ENCODE assay signal across 8 cellular contexts in genomic region chr4:1011022-1011694, GRCh38. TPM values are rescaled to one million over a fixed set of nuclear protein-coding genes. Genes with fewer than 3 reads are reported as not detected.
DNase-seq lines count a peak whose midpoint lies in the region; ATAC-seq and TF ChIP-seq lines count a peak whose summit lies in the region.

TSS of gene FGFRL1 (plus strand) at chr4:1011626. CDS start at chr4:1012486, 860 bp downstream.

- peaks cover 0 to 4% (median 0%) of the 10 kb centered on the region in 3 donors for H3K36me3 Mint-ChIP-seq in immature natural killer cell

- H3K4me3 Mint-ChIP-seq in immature natural killer cell = peak within 1 kb of the TSS; percentile 87 to 95 (median 90)

- POLR2A ChIA-PET in BJ (lab: Charles Lee) = interaction anchor here (0.7 kb wide), 1 partner anchor 349 kb away, joined by 8 read pairs; no protein-coding TSS in a partner anchor

- H3K27me3 ChIP-seq in BJ (ENCODE audit: control insufficient read depth, insufficient read depth, low read length) (peaks cover 8% of the 10 kb centered on the region), mammary epithelial cell (ENCODE audit: insufficient read depth, low read length) (peaks cover 3% of the 10 kb centered on the region)

- peaks cover 9 to 27% (median 22%) of the 10 kb centered on the region in 3 donors for H3K27me3 Mint-ChIP-seq in immature natural killer cell (ENCODE audit: low read depth in 3 of 3)

- BruUV-seq in mammary epithelial cell (replicated peaks; lab: Mats Ljungman, UMichigan) = no TSS peak

- H3K27ac Mint-ChIP-seq in immature natural killer cell = peak within 1 kb of the TSS; percentile 76 to 99 (median 94)

- DNase-seq in BJ (ENCODE audit: low read depth) = no peak
- peak; percentile 93 for DNase-seq in LoVo (ENCODE audit: low spot score)
- DNase-seq in activated CD4-positive, CD25-positive, alpha-beta regulatory T cell (lab: John Stamatoyannopoulos, UW) = peak; percentile 84 to 94 (median 88)
- DNase-seq in mammary epithelial cell = peak; percentile 86
- peak; percentile 76 to 77 (median 77) for DNase-seq in immature natural killer cell
- DNase-seq in smooth muscle cell of the brain vasculature (ENCODE audit: low read depth, low spot score) = peak; percentile 60
- no peak for DNase-seq in NCI-H187 (lab: John Stamatoyannopoulos, UW)

- H3K9me3 ChIP-seq in mammary epithelial cell (replicated peaks; ENCODE audit: insufficient read depth, low read length) = no peaks in the 10 kb centered on the region

- WGBS in mammary epithelial cell (ENCODE audit: low coverage, missing lambda C conversion rate) = 4% methylated on average over 16 of the region's 95 CpGs

- no peaks in the 10 kb centered on the region; the same call in 1 of the 2 replicates for H3K36me3 ChIP-seq in BJ (ENCODE audit: control insufficient read depth, insufficient read depth, low read length)
- no peaks in the 10 kb centered on the region for H3K36me3 ChIP-seq in mammary epithelial cell (ENCODE audit: insufficient read depth, low read length)

- H3K4me3 ChIP-seq in BJ (ENCODE audit: low read depth, low read length) = peak within 1 kb of the TSS; percentile 54
- peak within 1 kb of the TSS; percentile 39 to 49 (median 47) for H3K4me3 ChIP-seq in mammary epithelial cell (replicated peaks in 1 of 3; ENCODE audit: insufficient read depth in 1 of 3, low read depth in 2 of 3, low read length in 3 of 3)

- TF ChIP-seq CTCF in BJ (IDR thresholded peaks at IDR 0.05; ENCODE audit: insufficient read depth, low read depth, low read length) (no peak), mammary epithelial cell (conservative IDR thresholded peaks at IDR 0.05 in 1 of 2, IDR thresholded peaks at IDR 0.05 in 1 of 2; ENCODE audit: extremely low read depth in 1 of 2, insufficient read depth in 1 of 2, low read depth in 1 of 2, low read length in 2 of 2) (no peak)

- dilution Hi-C loops in mammary epithelial cell (cut with HindIII; ENCODE audit: low sequenced_read_pairs) = no loop called here

- CTCF ChIA-PET in BJ (lab: Yijun Ruan, JAX) = interaction anchor here (1.7 kb wide), 1 partner anchor 269 kb away, joined by 5 read pairs; no protein-coding TSS in a partner anchor
- CTCF ChIA-PET in mammary epithelial cell (lab: Charles Lee; ENCODE audit: low non-redundant PET) = no interaction called here

- peaks cover 20% of the 10 kb centered on the region for H3K4me1 ChIP-seq in mammary epithelial cell (ENCODE audit: insufficient read depth, low read length)

- in situ Hi-C loops in mammary epithelial cell (cut with MboI; ENCODE audit: low sequenced_read_pairs in 2 of 2) = no loop called here

- ATAC-seq in GM21390 (IDR thresholded peaks at IDR 0.05; ENCODE audit: unreplicated experiment) = peak; percentile 37

- H3K9me3 Mint-ChIP-seq in immature natural killer cell = peaks cover 0 to 2% (median 0%) of the 10 kb centered on the region in 6 donors

- no peak within 1 kb of the TSS for H3K9ac ChIP-seq in mammary epithelial cell (ENCODE audit: insufficient read depth, low read length)

- H3K79me2 ChIP-seq in mammary epithelial cell (ENCODE audit: insufficient read depth, low read length) = no peaks in the 10 kb centered on the region

- intact Hi-C loops in mammary epithelial cell (cut with micrococcal nuclease) = loop anchor here (2.0 kb wide), 1 partner anchor 72 kb away; no protein-coding TSS in a partner anchor

- H2AFZ ChIP-seq in mammary epithelial cell (ENCODE audit: low read depth, low read length) = peak within 1 kb of the TSS; percentile 76

- no peaks in the 10 kb centered on the region for H4K20me1 ChIP-seq in mammary epithelial cell (ENCODE audit: insufficient read depth, low read length)

- peak within 1 kb of the TSS; percentile 96 for H3K4me2 ChIP-seq in mammary epithelial cell (ENCODE audit: insufficient read depth, low read depth, low read length)

- peaks cover 12 to 15% of the 10 kb centered on the region in 2 donors for H3K4me1 Mint-ChIP-seq in immature natural killer cell

- peak within 1 kb of the TSS; percentile 39 for H3K27ac ChIP-seq in mammary epithelial cell (ENCODE audit: insufficient read depth, low read depth, low read length)

RNA-seq across cellular contexts. Expression of gene FGFRL1, which starts in this region (rescaled TPM):
- polyA plus RNA-seq in BJ (2011; rRNA removed) = 9.1 and 21.2 TPM in 2 replicates
- 56.3 and 82.1 TPM in 2 replicates for polyA minus RNA-seq in BJ (2011; rRNA and poly(A)+ RNA removed)
- 10 to 100 TPM; 12.8 to 15.0 TPM for total RNA-seq in mammary epithelial cell
- 43.7 TPM for polyA plus RNA-seq in mammary epithelial cell
- polyA minus RNA-seq in mammary epithelial cell = 37.0 TPM
- polyA plus RNA-seq in immature natural killer cell = under 1 TPM in 2 of 3 donors, not detected in 1; 0.19 to 0.30 TPM

Comparison
In these comparisons a context has a peak if more than half of its experiments do, and no peak if none do; other contexts are left out.
1. Peak in DNase-seq in immature natural killer cell; RNA of the gene not detected or under 1 TPM.
2. DNase-seq: peak in LoVo (single experiment), activated CD4-positive, CD25-positive, alpha-beta regulatory T cell (4 of 4), mammary epithelial cell (single experiment) and smooth muscle cell of the brain vasculature (single experiment); none in BJ (single experiment) and NCI-H187 (0 of 2).